1 cellular context compared by ENCODE assay signal in genomic region chr16:88330971-88331890, GRCh38.
TF ChIP-seq lines count a peak whose summit lies in the region.

No MANE protein-coding gene starts in this region.

TF ChIP-seq in K562, 482 proteins besides CTCF, POLR2A, EP300 and RAD21 (continues in another document):
- TF ChIP-seq ZNF77 (CRISPR knock-in tag; IDR thresholded peaks at IDR 0.05) (no peak), HDAC2 (IDR thresholded peaks at IDR 0.05) (no peak), RHOXF2B (CRISPR knock-in tag; conservative IDR thresholded peaks at IDR 0.05) (no peak), KDM1A (IDR thresholded peaks at IDR 0.05) (0 out of 4 replicates have a peak, but pooled peaks of 1 of the 2 experiments have one; percentile 30), THRA (IDR thresholded peaks at IDR 0.05) (no peak), EGR1 (conservative IDR thresholded peaks at IDR 0.05) (no peak), BRF2 (IDR thresholded peaks at IDR 0.05; ENCODE audit: borderline replicate concordance, insufficient read depth, insufficient read length) (no peak), ZKSCAN1 (IDR thresholded peaks at IDR 0.05; ENCODE audit: low read depth, low read length) (no peak), CREBBP (IDR thresholded peaks at IDR 0.05; ENCODE audit: low read depth, low read length) (peak; percentile 7), DNMT1 (IDR thresholded peaks at IDR 0.05) (no peak), ZNF766 (CRISPR knock-in tag; conservative IDR thresholded peaks at IDR 0.05) (no peak), CBX8 (IDR thresholded peaks at IDR 0.05; ENCODE audit: borderline replicate concordance, extremely low read depth, low read depth, low read length, poor library complexity, severe bottlenecking) (no peak), HBP1 (CRISPR knock-in tag; IDR thresholded peaks at IDR 0.05) (0 out of 2 replicates have a peak, but pooled peaks have one; percentile 10), MEF2D (tag; conservative IDR thresholded peaks at IDR 0.05; ENCODE audit: low read depth) (no peak), HDAC1 (IDR thresholded peaks at IDR 0.05) (peak in 1 of 2 experiments; percentile 72; a peak in 1 of 4 replicates), FOXK1 (CRISPR knock-in tag; IDR thresholded peaks at IDR 0.05; ENCODE audit: borderline replicate concordance) (no peak), ELK1 (CRISPR knock-in tag; IDR thresholded peaks at IDR 0.05) (no peak), MAX (CRISPR knock-in tag; IDR thresholded peaks at IDR 0.05) (no peak), TAF7 (tag; IDR thresholded peaks at IDR 0.05) (peak; percentile 32; the same call in 1 of the 2 replicates), SAFB2 (IDR thresholded peaks at IDR 0.05; ENCODE audit: borderline replicate concordance, low read depth, low read length, severe bottlenecking) (no peak), MCM7 (IDR thresholded peaks at IDR 0.05) (no peak), FOXJ3 (CRISPR knock-in tag; IDR thresholded peaks at IDR 0.05) (no peak), POU5F1 (IDR thresholded peaks at IDR 0.05; ENCODE audit: borderline replicate concordance, low read depth, low read length, partially characterized antibody) (no peak), MCM3 (IDR thresholded peaks at IDR 0.05) (no peak), BRD9 (IDR thresholded peaks at IDR 0.05; ENCODE audit: low read depth, partially characterized antibody) (no peak), MBD2 (IDR thresholded peaks at IDR 0.05; ENCODE audit: borderline replicate concordance, low read depth) (no peak), ZBTB9 (CRISPR knock-in tag; IDR thresholded peaks at IDR 0.05) (no peak), PBX2 (CRISPR knock-in tag; IDR thresholded peaks at IDR 0.05; ENCODE audit: low read depth) (no peak), PBX2 (tag; conservative IDR thresholded peaks at IDR 0.05; ENCODE audit: low read depth) (no peak), ZC3H8 (IDR thresholded peaks at IDR 0.05) (no peak; the same call in 1 of the 2 replicates), NUFIP1 (IDR thresholded peaks at IDR 0.05; ENCODE audit: partially characterized antibody) (no peak), EZH2 (IDR thresholded peaks at IDR 0.05; ENCODE audit: borderline replicate concordance, low read depth, low read length) (no peak), SIN3A (IDR thresholded peaks at IDR 0.05; ENCODE audit: borderline replicate concordance in 2 of 2, control insufficient read depth in 1 of 2, low read depth in 2 of 2, low read length in 2 of 2) (no peak), NCOA6 (IDR thresholded peaks at IDR 0.05) (no peak), CHAMP1 (IDR thresholded peaks at IDR 0.05) (no peak), ETS2 (tag; IDR thresholded peaks at IDR 0.05; ENCODE audit: borderline replicate concordance, poor library complexity, severe bottlenecking) (no peak), CBFA2T3 (IDR thresholded peaks at IDR 0.05) (0 out of 2 replicates have a peak, but pooled peaks have one; percentile 2), DACH1 (IDR thresholded peaks at IDR 0.05; ENCODE audit: partially characterized antibody) (no peak), RBFOX2 (IDR thresholded peaks at IDR 0.05; ENCODE audit: low read depth, low read length) (no peak), ETV5 (CRISPR knock-in tag; IDR thresholded peaks at IDR 0.05; ENCODE audit: low read depth) (no peak), ZKSCAN8 (CRISPR knock-in tag; IDR thresholded peaks at IDR 0.05) (no peak), PRMT5 (CRISPR knock-in tag; IDR thresholded peaks at IDR 0.05) (no peak), SOX6 (IDR thresholded peaks at IDR 0.05) (no peak), GMEB1 (CRISPR knock-in tag; IDR thresholded peaks at IDR 0.05) (no peak), NR2C1 (IDR thresholded peaks at IDR 0.05) (no peak), NR2C1 (tag; IDR thresholded peaks at IDR 0.05) (no peak), PML (IDR thresholded peaks at IDR 0.05; ENCODE audit: low read length) (no peak), ELK3 (CRISPR knock-in tag; IDR thresholded peaks at IDR 0.05) (no peak), ATF1 (CRISPR knock-in tag; IDR thresholded peaks at IDR 0.05) (no peak), ATF1 (tag; IDR thresholded peaks at IDR 0.05) (peak; percentile 16; the same call in 1 of the 2 replicates), EHMT2 (IDR thresholded peaks at IDR 0.05) (peak; percentile 72), CREB1 (IDR thresholded peaks at IDR 0.05) (no peak), CREB1 (CRISPR knock-in tag; IDR thresholded peaks at IDR 0.05) (no peak), CBX3 (IDR thresholded peaks at IDR 0.05; ENCODE audit: borderline replicate concordance in 1 of 2, low read length in 2 of 2) (no peak), SMAD4 (CRISPR knock-in tag; conservative IDR thresholded peaks at IDR 0.05) (no peak), SETDB1 (IDR thresholded peaks at IDR 0.05; ENCODE audit: low read length) (no peak), ELF4 (CRISPR knock-in tag; IDR thresholded peaks at IDR 0.05) (0 out of 2 replicates have a peak, but pooled peaks have one; percentile 45), SRSF7 (optimal IDR thresholded peaks at IDR 0.05; ENCODE audit: low read depth, low read length) (no peak), CREM (IDR thresholded peaks at IDR 0.05; ENCODE audit: low read depth) (no peak), NFE2 (IDR thresholded peaks at IDR 0.05; ENCODE audit: low read depth) (no peak)
